In genomic region chr11:59097938-59098337, GRCh38 we compare ENCODE assay signal across 13 cellular contexts. TPM values are rescaled to one million over a fixed set of nuclear protein-coding genes. Genes with fewer than 3 reads are reported as not detected.
DNase-seq lines count a peak whose midpoint lies in the region; ATAC-seq and TF ChIP-seq lines count a peak whose summit lies in the region.
"Not testable (repeated sequence)": the region's sequence is repeated elsewhere in the genome, so short reads cannot be mapped to it uniquely, and the experiment has no call there.
"Had no signal": no experiment of that assay in that cellular context is flagged by ENCODE, and none has a peak within 500 bp of the region (broad histone marks: within the 10 kb centered on the region; RNA-seq: fewer than 3 reads in every experiment).

No MANE protein-coding gene starts in this region.

- not testable (repeated sequence) for H3K27me3 Mint-ChIP-seq in memory B cell

- H3K9me2 ChIP-seq in Loucy (replicated peaks; ENCODE audit: low read depth, low read length) = not testable (repeated sequence)

- H3K36me3 ChIP-seq in Loucy (ENCODE audit: insufficient read depth, low read length); Peyer's patch: not testable (repeated sequence)

- not testable (repeated sequence) for H3K9me3 Mint-ChIP-seq in memory B cell

- not testable (repeated sequence) for H4K20me1 ChIP-seq in Loucy (ENCODE audit: insufficient read depth, low read length, poor library complexity, severe bottlenecking)

- H3K79me2 ChIP-seq in Loucy (ENCODE audit: insufficient read depth, low read length) = not testable (repeated sequence)

- H3K9ac ChIP-seq in Loucy (ENCODE audit: low read depth, low read length, poor library complexity, severe bottlenecking) = peak overlapping the region; percentile 48

- peak overlapping the region; percentile 58 for H3K27ac ChIP-seq in C4-2B
- peak overlapping the region in 1 of 4 donors; percentile 12 for H3K27ac ChIP-seq in Peyer's patch

- peak overlapping the region; percentile 77 for H3K4me3 Mint-ChIP-seq in memory B cell

- not testable (repeated sequence) for H3F3A ChIP-seq in Loucy (ENCODE audit: low read depth)

- not testable (repeated sequence) for H3K27me3 ChIP-seq in Loucy (ENCODE audit: insufficient read depth, low read length, poor library complexity, severe bottlenecking); Peyer's patch

- peaks cover 59% of the 10 kb centered on the region for H3K4me1 Mint-ChIP-seq in memory B cell

- H2AFZ ChIP-seq in Loucy (ENCODE audit: low read length) = not testable (repeated sequence)

- peak overlapping the region; percentile 70 for H3K4me2 ChIP-seq in Loucy (ENCODE audit: low read depth, low read length, poor library complexity, severe bottlenecking)

- H3K4me3 ChIP-seq in GM12875 (ENCODE audit: low read depth, low read length) = peak overlapping the region; percentile 6
- H3K4me3 ChIP-seq in Loucy (ENCODE audit: low read length, poor library complexity, severe bottlenecking) = peak overlapping the region; percentile 47
- H3K4me3 ChIP-seq in Peyer's patch = not testable (repeated sequence)

- ATAC-seq in GM18868 (IDR thresholded peaks at IDR 0.05; ENCODE audit: unreplicated experiment) (peak; percentile 19), GM21367 (IDR thresholded peaks at IDR 0.05; ENCODE audit: unreplicated experiment) (peak; percentile 27), HG03039 (IDR thresholded peaks at IDR 0.05; ENCODE audit: unreplicated experiment) (peak; percentile 26), memory B cell (ENCODE audit: low read depth) (peak; percentile 23)

- peak overlapping the region; percentile 80 for H3K27ac Mint-ChIP-seq in memory B cell

- not testable (repeated sequence) for TF ChIP-seq POLR2A in Peyer's patch (IDR thresholded peaks at IDR 0.05)

- DNase-seq in Peyer's patch = peak in 2 of 3 donors; percentile 66
- not testable (repeated sequence) for DNase-seq in memory B cell (ENCODE audit: low spot score in 2 of 2)

- not testable (repeated sequence) for TF ChIP-seq CTCF in C4-2B (conservative IDR thresholded peaks at IDR 0.05); GM12875 (IDR thresholded peaks at IDR 0.05; ENCODE audit: borderline replicate concordance, insufficient read depth, low read depth, low read length); Loucy (conservative IDR thresholded peaks at IDR 0.05; ENCODE audit: low read length); Peyer's patch (IDR thresholded peaks at IDR 0.05)

- not testable (repeated sequence) for H3K9me3 ChIP-seq in Loucy (ENCODE audit: insufficient read depth, low read depth, low read length); Peyer's patch

- H3K36me3 Mint-ChIP-seq in memory B cell = peaks cover 24% of the 10 kb centered on the region

- peaks cover 19% of the 10 kb centered on the region for H3K4me1 ChIP-seq in Loucy (ENCODE audit: insufficient read depth, low read length, poor library complexity, severe bottlenecking)
- H3K4me1 ChIP-seq in Peyer's patch = not testable (repeated sequence)

RNA-seq across cellular contexts. Expression of gene FAM111B, which starts 9.1 kb away (rescaled TPM):
- total RNA-seq in Peyer's patch = 1 to 10 TPM; 1.8 to 6.0 (median 4.7) TPM

RNA-seq across cellular contexts. Expression of gene GLYATL1B, which starts 11.8 kb away (rescaled TPM):
- not detected for total RNA-seq in Peyer's patch
- total RNA-seq: CD4-positive, CD25-positive, alpha-beta regulatory T cell; H4; M059J; SK-MEL-5; T-helper 2 cell treated with Interferon-gamma antibody and Interleukin-4, amounts not matched to agents 100 ng/mL and 5 ng/mL, for 36 hours had no signal

RNA-seq across cellular contexts. Expression of gene FAM111A, which starts 44.7 kb away (rescaled TPM):
- total RNA-seq in Peyer's patch = 10 to 100 TPM; 43.0 to 96.6 (median 68.5) TPM
